Comparison of ENCODE assay signal across 8 cellular contexts in genomic region chr11:34356918-34357645, GRCh38. TPM values are rescaled to one million over a fixed set of nuclear protein-coding genes. Genes with fewer than 3 reads are reported as not detected.
A peak's percentile ranks its signal among the peaks of the same experiment; 100 is the strongest.
DNase-seq lines count a peak whose midpoint lies in the region; ATAC-seq and TF ChIP-seq lines count a peak whose summit lies in the region.

No MANE protein-coding gene starts in this region.

- H3K27me3 Mint-ChIP-seq in H9 (ENCODE audit: low read depth) = peaks cover 45% of the 10 kb centered on the region

- H3K4me3 ChIP-seq in esophagus (ENCODE audit: low read depth in 1 of 2, low read length in 2 of 2) (peak overlapping the region; percentile 23 to 45), mucosa of stomach (ENCODE audit: low read length) (peak overlapping the region; percentile 58)

- H3K4me1 Mint-ChIP-seq in H9 = peaks cover 16 to 29% of the 10 kb centered on the region in 2 experiments

- H3K9me3 ChIP-seq in H9 (ENCODE audit: control insufficient read depth, low read depth, low read length) (no peaks in the 10 kb centered on the region), esophagus (ENCODE audit: control insufficient read depth in 2 of 2, insufficient read depth in 1 of 2, low read depth in 1 of 2, low read length in 1 of 2) (no peaks in the 10 kb centered on the region), mucosa of stomach (ENCODE audit: control insufficient read depth, low read length) (no peaks in the 10 kb centered on the region)

- ATAC-seq in stimulated activated naive CD8-positive, alpha-beta T cell treated with anti-CD3 and anti-CD28 coated beads, Interleukin-15, Interleukin-2, amounts not matched to agents 100 U/mL and 50 U/mL, for 24 hours = peak; percentile 11
- ATAC-seq in GM21576 (IDR thresholded peaks at IDR 0.05; ENCODE audit: unreplicated experiment) = no peak

- no peak overlapping the region for H4K91ac ChIP-seq in H9 (ENCODE audit: insufficient read length, low read depth, low read length)

- H3K36me3 Mint-ChIP-seq in H9 (ENCODE audit: insufficient read depth in 1 of 3, low read depth in 3 of 3) = no peaks in the 10 kb centered on the region

- no peaks in the 10 kb centered on the region for H3K79me1 ChIP-seq in H9 (ENCODE audit: insufficient read depth, low read depth, low read length, poor library complexity, severe bottlenecking)

- H2BK120ac ChIP-seq in H9 (ENCODE audit: low read depth, low read length, poor library complexity, severe bottlenecking) = no peak overlapping the region

- H3K4me2 ChIP-seq in H9 (ENCODE audit: insufficient read depth, insufficient read length, low read length) = peak overlapping the region; percentile 70

- H3K27me3 ChIP-seq in H9 (ENCODE audit: insufficient read depth, low read length) (peaks cover 13% of the 10 kb centered on the region; the same call in 1 of the 2 replicates), esophagus (ENCODE audit: control insufficient read depth in 1 of 2, insufficient read depth in 2 of 2, low read length in 2 of 2) (peaks cover 0 to 3% of the 10 kb centered on the region in 2 donors), mucosa of stomach (ENCODE audit: control insufficient read depth, insufficient read depth, low read length) (peaks cover 23% of the 10 kb centered on the region)

- H3K23ac ChIP-seq in H9 (ENCODE audit: insufficient read length, low read depth, low read length) = no peak overlapping the region

- H3K9ac ChIP-seq in H9 (ENCODE audit: extremely low read depth, insufficient read length, low read length) = peak overlapping the region; percentile 27
- H3K9ac ChIP-seq in mucosa of stomach (ENCODE audit: low read length) = peak overlapping the region; percentile 60

- H3K4me3 Mint-ChIP-seq in H9 = peak overlapping the region; percentile 70 to 80

- no peak overlapping the region for H2BK20ac ChIP-seq in H9 (ENCODE audit: low read depth, low read length, poor library complexity, severe bottlenecking)

- H4K20me1 ChIP-seq in H9 (ENCODE audit: control insufficient read depth, insufficient read depth, insufficient read length) = no peaks in the 10 kb centered on the region

- peaks cover 25% of the 10 kb centered on the region for H3K23me2 ChIP-seq in H9 (ENCODE audit: insufficient read length, low read depth, low read length, poor library complexity, severe bottlenecking)

- H2BK15ac ChIP-seq in H9 (ENCODE audit: low read depth, low read length) = no peak overlapping the region

- no peaks in the 10 kb centered on the region for H3K79me2 ChIP-seq in H9 (ENCODE audit: insufficient read depth, low read length)

- H3K27ac ChIP-seq in H9 (ENCODE audit: insufficient read length, low read depth, low read length) (no peak overlapping the region), esophagus (ENCODE audit: low read depth in 2 of 2, low read length in 1 of 2) (peak overlapping the region; percentile 37 to 45)

- no peaks in the 10 kb centered on the region for H3K9me3 Mint-ChIP-seq in H9

- H3K36me3 ChIP-seq in esophagus (ENCODE audit: control insufficient read depth in 2 of 2, insufficient read depth in 2 of 2, low read length in 1 of 2) (no peaks in the 10 kb centered on the region), mucosa of stomach (ENCODE audit: control insufficient read depth, insufficient read depth, low read length) (no peaks in the 10 kb centered on the region)

- no peak overlapping the region for H2BK12ac ChIP-seq in H9 (ENCODE audit: insufficient read length, low read depth, low read length)

- H3K56ac ChIP-seq in H9 (ENCODE audit: insufficient read length, low read depth, low read length) = no peak overlapping the region

- no peak overlapping the region for H3T11ph ChIP-seq in H9 (ENCODE audit: low read length)

- H3K18ac ChIP-seq in H9 (ENCODE audit: insufficient read length, low read depth, low read length) = no peak overlapping the region

- no peak overlapping the region for H4K8ac ChIP-seq in H9 (replicated peaks; ENCODE audit: insufficient read length, low read depth, low read length)

- H3K4ac ChIP-seq in H9 (ENCODE audit: low read depth, low read length) = no peak overlapping the region

- H2AFZ ChIP-seq in H9 (ENCODE audit: low read length) = no peak overlapping the region

- DNase-seq in DMS79 (lab: John Stamatoyannopoulos, UW) (peak; percentile 12), H9 (peak; percentile 61), NCI-H526 (lab: John Stamatoyannopoulos, UW) (peak; percentile 58 to 87), activated T-cell treated with anti-CD3 and anti-CD28 coated beads for 48 hours (ENCODE audit: low read depth) (peak; percentile 38)
- DNase-seq in stimulated activated naive CD8-positive, alpha-beta T cell treated with anti-CD3 and anti-CD28 coated beads, Interleukin-15, Interleukin-2, amounts not matched to agents 100 U/mL and 50 U/mL, for 24 hours = peak; percentile 55

- peak overlapping the region; percentile 13; the same call in 1 of the 2 replicates for H3K14ac ChIP-seq in H9 (ENCODE audit: insufficient read depth, low read length)

- no peak overlapping the region for H2AK5ac ChIP-seq in H9 (ENCODE audit: insufficient read length, low read length)

- H3K4me1 ChIP-seq in H9 (ENCODE audit: insufficient read depth, low read length) (peaks cover 2% of the 10 kb centered on the region; the same call in 1 of the 2 replicates), esophagus (ENCODE audit: control insufficient read depth in 2 of 2, insufficient read depth in 2 of 2, low read length in 1 of 2) (peaks cover 3 to 10% of the 10 kb centered on the region in 2 donors), mucosa of stomach (ENCODE audit: control insufficient read depth, insufficient read depth, low read length) (peaks cover 23% of the 10 kb centered on the region)

- no CpG with 5 or more reads among the region's 82 CpGs for WGBS in H9 (ENCODE audit: extremely low coverage, insufficient read length, low lambda C conversion rate)
- 0 to 1% methylated on average over 75 to 82 of the region's 82 CpGs for WGBS in esophagus, 2 donors

- TF ChIP-seq CTCF in H9 (conservative IDR thresholded peaks at IDR 0.05) = no peak

- no peak overlapping the region for H4K5ac ChIP-seq in H9 (ENCODE audit: insufficient read length, low read depth, low read length)

- no peak overlapping the region for H3K27ac Mint-ChIP-seq in H9

- no peak overlapping the region for H2BK5ac ChIP-seq in H9 (ENCODE audit: insufficient read length, low read length)

RNA-seq across cellular contexts. Expression of gene ABTB2, which starts 0.7 kb away (rescaled TPM):
- 5.3 and 5.5 TPM in 2 replicates for total RNA-seq in H9 (2021)
- polyA plus RNA-seq in esophagus = 1 to 10 TPM; 3.2 to 4.3 TPM

Comparison
In these comparisons a context has a peak if more than half of its experiments do, and no peak if none do; other contexts are left out.
1. DNase-seq: peak in every context shown above with its lines; median percentile 72 in NCI-H526; 61 in H9; 55 in stimulated activated naive CD8-positive, alpha-beta T cell treated with anti-CD3 and anti-CD28 coated beads, Interleukin-15, Interleukin-2, amounts not matched to agents 100 U/mL and 50 U/mL, for 24 hours; 38 in activated T-cell treated with anti-CD3 and anti-CD28 coated beads for 48 hours; 12 in DMS79.